In the genomic region with DNA sequence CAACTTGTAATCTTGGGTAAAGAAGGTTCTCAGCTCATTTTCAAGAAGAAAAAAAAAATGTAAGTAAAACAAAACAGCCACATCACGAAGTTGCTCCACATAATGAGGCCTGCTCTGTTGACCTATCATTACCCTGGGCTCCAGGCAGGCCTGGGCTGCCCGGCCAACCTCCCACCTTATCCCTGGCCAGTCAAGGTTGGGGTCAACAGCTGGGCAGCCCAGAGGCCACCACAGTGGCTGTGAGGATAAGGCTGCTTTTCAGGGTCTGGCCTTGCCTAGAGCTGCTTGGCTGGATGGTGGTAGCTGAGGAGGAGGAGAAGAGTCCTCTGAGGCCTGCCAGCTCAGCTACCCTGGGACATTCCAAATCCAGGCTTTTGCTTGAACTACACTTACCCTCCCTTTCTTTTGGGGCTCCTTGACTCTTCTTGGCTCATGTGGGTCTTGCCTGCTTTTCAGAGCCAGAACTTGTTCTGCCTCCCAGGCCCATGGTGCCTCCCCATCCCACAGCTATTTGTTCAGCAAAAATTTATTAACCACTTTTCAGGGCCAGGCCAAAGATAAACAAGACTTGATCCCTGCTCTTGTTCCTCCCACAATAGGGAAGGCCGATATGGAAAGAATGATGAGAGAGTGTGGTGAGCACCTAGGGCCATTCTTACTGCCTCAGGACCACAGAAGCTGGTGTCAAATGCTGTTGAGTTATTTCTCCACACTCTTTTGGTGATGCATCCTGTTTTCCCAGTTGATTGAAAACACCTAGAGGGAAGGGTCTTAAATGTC, we compare ENCODE assay signal across 16 cellular contexts.
DNase-seq lines count a peak whose midpoint lies in the region; ATAC-seq and TF ChIP-seq lines count a peak whose summit lies in the region.
"Had no signal": no experiment of that assay in that cellular context is flagged by ENCODE, and none has a peak within 500 bp of the region (broad histone marks: within the 10 kb centered on the region; RNA-seq: fewer than 3 reads in every experiment).

No MANE protein-coding gene starts in this region.

- ATAC-seq in IMR-90 (ENCODE audit: low read depth) (no peak), aorta (ENCODE audit: low FRiP score) (peak; percentile 39), mucosa of descending colon (no peak), GM19035 (IDR thresholded peaks at IDR 0.05; ENCODE audit: unreplicated experiment) (no peak)
- ATAC-seq: A549 had no signal

- no peak overlapping the region for H2AFZ ChIP-seq in IMR-90 (replicated peaks; ENCODE audit: low read length, poor library complexity)
- peak overlapping the region; percentile 18 for H2AFZ ChIP-seq in neuronal stem cell (ENCODE audit: low read length)
- H2AFZ ChIP-seq in hepatocyte: no peak overlapping the region

- no peak overlapping the region for H4K5ac ChIP-seq in IMR-90 (ENCODE audit: low read depth, low read length)

- H2BK5ac ChIP-seq in IMR-90 (ENCODE audit: low read depth, low read length, poor library complexity, severe bottlenecking) (no peak overlapping the region), neuronal stem cell (ENCODE audit: low read length) (no peak overlapping the region)

- H3K56ac ChIP-seq in IMR-90 (ENCODE audit: extremely low read depth, insufficient read depth, low read length): no peak overlapping the region

- POLR2A ChIA-PET in IMR-90 (lab: Charles Lee; ENCODE audit: unreplicated experiment): no interaction called here

- intact Hi-C loops in IMR-90 (cut with micrococcal nuclease) (no loop called here), aorta (cut with DNase I) (no loop called here), mucosa of descending colon (cut with DNase I, micrococcal nuclease) (no loop called here)

- H4K20me1 ChIP-seq in IMR-90 (ENCODE audit: insufficient read depth, low read length): no peaks in the 10 kb centered on the region
- H4K20me1 ChIP-seq in hepatocyte (ENCODE audit: insufficient read depth, poor library complexity, severe bottlenecking): no peaks in the 10 kb centered on the region

- in situ Hi-C loops in IMR-90 (cut with MboI; ENCODE audit: low sequenced_read_pairs): no loop called here

- H3K14ac ChIP-seq in IMR-90 (replicated peaks; ENCODE audit: low read depth, low read length): no peak overlapping the region
- H3K14ac ChIP-seq in neuronal stem cell (ENCODE audit: low read length): no peak overlapping the region

- no peak overlapping the region for H3K18ac ChIP-seq in IMR-90 (ENCODE audit: low read depth, low read length)
- H3K18ac ChIP-seq in neuronal stem cell (ENCODE audit: low read length): no peak overlapping the region

- TF ChIP-seq RAD21 in IMR-90 (IDR thresholded peaks at IDR 0.05; ENCODE audit: low read length): no peak

- no peak overlapping the region for H3K4me2 ChIP-seq in IMR-90 (ENCODE audit: low read depth, low read length)
- H3K4me2 ChIP-seq in neuronal stem cell (ENCODE audit: insufficient read depth, low read length, poor library complexity, severe bottlenecking): no peak overlapping the region
- no peak overlapping the region for H3K4me2 ChIP-seq in hepatocyte
- H3K4me2 ChIP-seq: A549 had no signal

- H3K4ac ChIP-seq in IMR-90 (ENCODE audit: low read depth, low read length) (no peak overlapping the region), neuronal stem cell (ENCODE audit: low read length) (no peak overlapping the region)

- dilution Hi-C loops in IMR-90 (cut with HindIII; ENCODE audit: low sequenced_read_pairs, unreplicated experiment): no loop called here

- no peak overlapping the region for H2BK12ac ChIP-seq in neuronal stem cell (ENCODE audit: low read length)

- H3K9me3 ChIP-seq in IMR-90 (ENCODE audit: control insufficient read depth, insufficient read depth, low read length) (no peaks in the 10 kb centered on the region), neuronal stem cell (replicated peaks in 1 of 2; ENCODE audit: control insufficient read depth in 2 of 2, insufficient read depth in 1 of 2, low read depth in 1 of 2, low read length in 2 of 2) (no peaks in the 10 kb centered on the region), aorta (ENCODE audit: control insufficient read depth, low read length) (no peaks in the 10 kb centered on the region), mucosa of descending colon (no peaks in the 10 kb centered on the region), hepatocyte (ENCODE audit: low read depth) (no peaks in the 10 kb centered on the region)
- H3K9me3 ChIP-seq: A549 had no signal

- H3K23ac ChIP-seq in IMR-90 (ENCODE audit: low read depth, low read length) (no peak overlapping the region), neuronal stem cell (ENCODE audit: low read depth, low read length, poor library complexity) (no peak overlapping the region)

- DNase-seq in IMR-90 (no peak), caudate nucleus (lab: John Stamatoyannopoulos, UW) (no peak), neuronal stem cell (ENCODE audit: low spot score) (no peak), aorta (no peak), mucosa of descending colon (no peak), hepatocyte (ENCODE audit: low spot score) (no peak)
- DNase-seq: AML-193; CD4-positive, alpha-beta T cell; DMS153; DMS79; GDM1; GOT3; H7 had no signal

- no peak overlapping the region for H3K4me3 ChIP-seq in IMR-90 (ENCODE audit: insufficient read depth, low read depth, low read length)
- no peak overlapping the region for H3K4me3 ChIP-seq in neuronal stem cell (ENCODE audit: low read length in 2 of 2)
- no peak overlapping the region for H3K4me3 ChIP-seq in aorta (ENCODE audit: low read length in 2 of 2)
- H3K4me3 ChIP-seq in mucosa of descending colon: no peak overlapping the region
- H3K4me3 ChIP-seq in hepatocyte: no peak overlapping the region
- H3K4me3 ChIP-seq: A549 had no signal

- no CpG with 5 or more reads among the region's 3 CpGs for WGBS in IMR-90 (ENCODE audit: extremely low coverage in 2 of 2, insufficient read length in 1 of 2), 2 experiments
- no CpG with 5 or more reads among the region's 3 CpGs for WGBS in neuronal stem cell (ENCODE audit: extremely low coverage in 2 of 2, insufficient read length in 2 of 2, insufficient replicate concordance in 1 of 2), 2 donors
- WGBS in aorta, 2 donors: 89 to 94% methylated on average over 3 of the region's 3 CpGs
- 81% methylated on average over 3 of the region's 3 CpGs for WGBS in hepatocyte (ENCODE audit: low lambda C conversion rate, missing lambda C conversion rate)

- H3K36me3 ChIP-seq in IMR-90 (ENCODE audit: control insufficient read depth, insufficient read depth, low read length) (no peaks in the 10 kb centered on the region), neuronal stem cell (replicated peaks in 1 of 2; ENCODE audit: control insufficient read depth in 2 of 2, insufficient read depth in 2 of 2, low read length in 2 of 2) (no peaks in the 10 kb centered on the region), aorta (ENCODE audit: control insufficient read depth in 1 of 2, insufficient read depth in 2 of 2, low read length in 1 of 2) (no peaks in the 10 kb centered on the region), mucosa of descending colon (ENCODE audit: low read depth) (no peaks in the 10 kb centered on the region), hepatocyte (replicated peaks; ENCODE audit: insufficient read depth, low read depth) (no peaks in the 10 kb centered on the region)

- no peak for TF ChIP-seq POLR2A in IMR-90 (IDR thresholded peaks at IDR 0.05; ENCODE audit: low read depth, low read length)

- H3K27ac ChIP-seq in IMR-90 (ENCODE audit: insufficient read depth, low read length) (no peak overlapping the region), caudate nucleus (ENCODE audit: low read depth, low read length) (peak overlapping the region; percentile 92), neuronal stem cell (replicated peaks; ENCODE audit: low read length) (no peak overlapping the region), aorta (ENCODE audit: low read depth in 1 of 2, low read length in 2 of 2) (no peak overlapping the region), hepatocyte (no peak overlapping the region)
- H3K27ac ChIP-seq: A549, C4-2B had no signal

- CTCF ChIA-PET in IMR-90 (lab: Yijun Ruan, JAX): no interaction called here

- H2BK15ac ChIP-seq in IMR-90 (ENCODE audit: low read depth, low read length) (no peak overlapping the region), neuronal stem cell (ENCODE audit: low read length) (no peak overlapping the region)

- H3K4me1 ChIP-seq in IMR-90 (ENCODE audit: control insufficient read depth, insufficient read depth, low read length): peaks cover 20% of the 10 kb centered on the region
- H3K4me1 ChIP-seq in neuronal stem cell (ENCODE audit: control insufficient read depth in 2 of 2, insufficient read depth in 1 of 2, low read depth in 1 of 2, low read length in 2 of 2): peaks cover 4 to 23% of the 10 kb centered on the region in 2 donors
- H3K4me1 ChIP-seq in aorta (ENCODE audit: control insufficient read depth in 1 of 2, insufficient read depth in 2 of 2, low read length in 2 of 2): no peaks in the 10 kb centered on the region
- H3K4me1 ChIP-seq in mucosa of descending colon (ENCODE audit: low read depth): peaks cover 6% of the 10 kb centered on the region
- peaks cover 23% of the 10 kb centered on the region for H3K4me1 ChIP-seq in hepatocyte (ENCODE audit: insufficient read depth)

- no peak overlapping the region; the same call in 1 of the 2 replicates for H2AK5ac ChIP-seq in IMR-90 (ENCODE audit: low read depth, low read length)
- H2AK5ac ChIP-seq in neuronal stem cell (ENCODE audit: low read depth, low read length): no peak overlapping the region

- H3K79me1 ChIP-seq in IMR-90 (ENCODE audit: low read depth in 1 of 2, low read length in 2 of 2) (no peaks in the 10 kb centered on the region), neuronal stem cell (ENCODE audit: low read depth, low read length) (no peaks in the 10 kb centered on the region)

- H4K8ac ChIP-seq in IMR-90 (ENCODE audit: low read depth in 2 of 2, low read length in 2 of 2) (no peak overlapping the region), neuronal stem cell (ENCODE audit: low read depth, low read length) (no peak overlapping the region)

- H2BK120ac ChIP-seq in IMR-90 (ENCODE audit: low read depth, low read length): no peak overlapping the region
- H2BK120ac ChIP-seq in neuronal stem cell (ENCODE audit: low read depth, low read length): no peak overlapping the region

- peak overlapping the region; percentile 26 for H2AK9ac ChIP-seq in IMR-90 (replicated peaks; ENCODE audit: low read depth, low read length, poor library complexity)

- no peak overlapping the region for H3K9ac ChIP-seq in IMR-90 (ENCODE audit: low read depth, low read length)
- no peak overlapping the region for H3K9ac ChIP-seq in neuronal stem cell (ENCODE audit: low read depth, low read length, poor library complexity)

- H3K27me3 ChIP-seq in IMR-90 (ENCODE audit: control insufficient read depth, insufficient read depth, low read length): no peaks in the 10 kb centered on the region
- no peaks in the 10 kb centered on the region for H3K27me3 ChIP-seq in neuronal stem cell (ENCODE audit: control insufficient read depth in 3 of 3, insufficient read depth in 3 of 3, low read depth in 1 of 3, low read length in 3 of 3)
- no peaks in the 10 kb centered on the region for H3K27me3 ChIP-seq in aorta (ENCODE audit: control insufficient read depth in 1 of 2, insufficient read depth in 2 of 2, low read length in 1 of 2)
- no peaks in the 10 kb centered on the region for H3K27me3 ChIP-seq in hepatocyte

- TF ChIP-seq CTCF in IMR-90 (conservative IDR thresholded peaks at IDR 0.05; ENCODE audit: low read depth, low read length) (no peak), mucosa of descending colon (IDR thresholded peaks at IDR 0.05) (no peak), hepatocyte (IDR thresholded peaks at IDR 0.05; ENCODE audit: poor library complexity) (no peak)

- H3K9me2 ChIP-seq in hepatocyte (replicated peaks; ENCODE audit: insufficient read depth): no peaks in the 10 kb centered on the region

- no TSS peak for BruUV-seq in IMR-90 (replicated peaks; lab: Mats Ljungman, UMichigan)

- no peaks in the 10 kb centered on the region for H3K79me2 ChIP-seq in hepatocyte

- H4K91ac ChIP-seq in IMR-90 (ENCODE audit: insufficient read depth, low read depth, low read length) (no peak overlapping the region), neuronal stem cell (ENCODE audit: low read depth, low read length, poor library complexity) (no peak overlapping the region)

- peaks cover 8% of the 10 kb centered on the region; the same call in 1 of the 2 replicates for H3K9me1 ChIP-seq in IMR-90 (ENCODE audit: insufficient read depth, low read length)

- no peak overlapping the region for H2BK20ac ChIP-seq in IMR-90 (ENCODE audit: low read depth, low read length)
